ENCODE assay signal across 19 cellular contexts in genomic region chr22:24467340-24467739, GRCh38. TPM values are rescaled to one million over a fixed set of nuclear protein-coding genes. Genes with fewer than 3 reads are reported as not detected.
A peak's percentile ranks its signal among the peaks of the same experiment; 100 is the strongest.
DNase-seq lines count a peak whose midpoint lies in the region; ATAC-seq, FAIRE-seq and TF ChIP-seq lines count a peak whose summit lies in the region.
"Had no signal": no experiment of that assay in that cellular context is flagged by ENCODE, and none has a peak within 500 bp of the region (broad histone marks: within the 10 kb centered on the region; RNA-seq: fewer than 3 reads in every experiment).

No MANE protein-coding gene starts in this region.

- no peak overlapping the region for H2AFZ ChIP-seq in astrocyte (ENCODE audit: low read depth, low read length)

- H3K9me3 Mint-ChIP-seq in astrocyte (ENCODE audit: unreplicated experiment) = no peaks in the 10 kb centered on the region
- H3K9me3 Mint-ChIP-seq in memory B cell = peaks cover 1% of the 10 kb centered on the region
- H3K9me3 Mint-ChIP-seq in type B pancreatic cell = no peaks in the 10 kb centered on the region
- no peaks in the 10 kb centered on the region for H3K9me3 Mint-ChIP-seq in activated CD4-positive, alpha-beta memory T cell treated with anti-CD3 and anti-CD28 coated beads, Interleukin-2, amount 10 ng/mL, durations not matched to agents 7 days and 5 days
- H3K9me3 Mint-ChIP-seq: CD8-positive, alpha-beta memory T cell had no signal

- no peaks in the 10 kb centered on the region for H4K20me1 ChIP-seq in astrocyte (ENCODE audit: insufficient read depth, low read length)

- CTCF ChIA-PET in activated CD4-positive, alpha-beta memory T cell treated with anti-CD3 and anti-CD28 coated beads, Interleukin-2, amount 10 ng/mL, durations not matched to agents 7 days and 5 days (lab: Charles Lee) = no interaction called here

- FAIRE-seq in astrocyte (lab: Jason Lieb, UNC) = no peak

- H3K4me3 Mint-ChIP-seq in astrocyte (ENCODE audit: unreplicated experiment) (no peak overlapping the region), memory B cell (no peak overlapping the region), type B pancreatic cell (no peak overlapping the region)
- no peak overlapping the region for H3K4me3 Mint-ChIP-seq in activated CD4-positive, alpha-beta memory T cell treated with anti-CD3 and anti-CD28 coated beads, Interleukin-2, amount 10 ng/mL, durations not matched to agents 7 days and 5 days
- H3K4me3 Mint-ChIP-seq: activated CD4-positive, alpha-beta T cell treated with anti-CD3 and anti-CD28 coated beads for 36 hours; CD8-positive, alpha-beta memory T cell had no signal

- peak overlapping the region; percentile 76 for H3K4me2 ChIP-seq in astrocyte (ENCODE audit: low read length)

- H3K4me1 Mint-ChIP-seq in astrocyte (ENCODE audit: low read depth, unreplicated experiment) = peaks cover 26% of the 10 kb centered on the region
- H3K4me1 Mint-ChIP-seq in memory B cell = peaks cover 19% of the 10 kb centered on the region
- H3K4me1 Mint-ChIP-seq in type B pancreatic cell (ENCODE audit: unreplicated experiment) = peaks cover 22% of the 10 kb centered on the region
- H3K4me1 Mint-ChIP-seq in activated CD4-positive, alpha-beta memory T cell treated with anti-CD3 and anti-CD28 coated beads, Interleukin-2, amount 10 ng/mL, durations not matched to agents 7 days and 5 days = peaks cover 2% of the 10 kb centered on the region
- H3K4me1 Mint-ChIP-seq: CD8-positive, alpha-beta memory T cell had no signal

- H3K9ac ChIP-seq in astrocyte (ENCODE audit: low read length) = peak overlapping the region; percentile 60

- H3K27ac Mint-ChIP-seq in astrocyte (ENCODE audit: unreplicated experiment) (no peak overlapping the region), memory B cell (peak overlapping the region; percentile 58), type B pancreatic cell (peak overlapping the region; percentile 44)
- H3K27ac Mint-ChIP-seq in activated CD4-positive, alpha-beta memory T cell treated with anti-CD3 and anti-CD28 coated beads, Interleukin-2, amount 10 ng/mL, durations not matched to agents 7 days and 5 days = no peak overlapping the region
- H3K27ac Mint-ChIP-seq: activated CD4-positive, alpha-beta T cell treated with anti-CD3 and anti-CD28 coated beads for 36 hours; CD8-positive, alpha-beta memory T cell had no signal

- intact Hi-C loops in heart right ventricle (cut with DNase I) = loop anchor here in 1 of 10 donors (5.0 kb wide), 1 partner anchor 35 kb away; no protein-coding TSS in a partner anchor
- intact Hi-C loops in left ventricle myocardium superior (cut with micrococcal nuclease) = no loop called here
- intact Hi-C loops in stomach (cut with DNase I; ENCODE audit: low total_unique reads) = no loop called here

- H3K27me3 Mint-ChIP-seq in astrocyte (ENCODE audit: low read depth, unreplicated experiment) (no peaks in the 10 kb centered on the region), memory B cell (no peaks in the 10 kb centered on the region), type B pancreatic cell (no peaks in the 10 kb centered on the region)
- H3K27me3 Mint-ChIP-seq in activated CD4-positive, alpha-beta memory T cell treated with anti-CD3 and anti-CD28 coated beads, Interleukin-2, amount 10 ng/mL, durations not matched to agents 7 days and 5 days = no peaks in the 10 kb centered on the region
- H3K27me3 Mint-ChIP-seq: activated CD4-positive, alpha-beta T cell treated with anti-CD3 and anti-CD28 coated beads for 36 hours; CD8-positive, alpha-beta memory T cell; naive B cell had no signal

- H3K36me3 ChIP-seq in heart right ventricle (no peaks in the 10 kb centered on the region), astrocyte (ENCODE audit: insufficient read depth, low read length) (no peaks in the 10 kb centered on the region), stomach (no peaks in the 10 kb centered on the region)
- H3K36me3 ChIP-seq: prostate gland had no signal

- 67 to 73% methylated on average over 2 of the region's 2 CpGs for WGBS in heart right ventricle, 2 donors
- 68 to 81% (median 77%) methylated on average over 2 of the region's 2 CpGs for WGBS in stomach, 5 donors

- TF ChIP-seq CTCF in heart right ventricle (IDR thresholded peaks at IDR 0.05) = no peak
- no peak for TF ChIP-seq CTCF in astrocyte (IDR thresholded peaks at IDR 0.05; ENCODE audit: insufficient read depth, low read depth, low read length)
- TF ChIP-seq CTCF in type B pancreatic cell (conservative IDR thresholded peaks at IDR 0.05) = no peak
- no peak for TF ChIP-seq CTCF in stomach (IDR thresholded peaks at IDR 0.05)

- H3K4me1 ChIP-seq in heart right ventricle (peaks cover 7 to 76% (median 48%) of the 10 kb centered on the region in 9 donors), astrocyte (ENCODE audit: insufficient read depth, low read length) (peaks cover 42% of the 10 kb centered on the region), stomach (peaks cover 0 to 22% (median 12%) of the 10 kb centered on the region in 4 donors)
- H3K4me1 ChIP-seq: prostate gland had no signal

- no peak for ATAC-seq in heart right ventricle
- ATAC-seq in left ventricle myocardium superior = no peak
- no peak for ATAC-seq in memory B cell (ENCODE audit: low read depth)
- ATAC-seq: activated CD4-positive, alpha-beta T cell treated with anti-CD3 and anti-CD28 coated beads for 36 hours; left colon; stimulated activated naive CD8-positive, alpha-beta T cell treated with anti-CD3 and anti-CD28 coated beads, Interleukin-15, Interleukin-2, amounts not matched to agents 100 U/mL and 50 U/mL, for 24 hours had no signal

- H3K79me2 ChIP-seq in astrocyte (ENCODE audit: insufficient read depth, low read length) = no peaks in the 10 kb centered on the region

- H3K27me3 ChIP-seq in heart right ventricle = no peaks in the 10 kb centered on the region
- H3K27me3 ChIP-seq in astrocyte (ENCODE audit: insufficient read depth, low read length) = no peaks in the 10 kb centered on the region
- no peaks in the 10 kb centered on the region for H3K27me3 ChIP-seq in stomach

- no peak for TF ChIP-seq POLR2A in stomach (IDR thresholded peaks at IDR 0.05)

- peak overlapping the region in 1 of 10 donors; percentile 7 for H3K4me3 ChIP-seq in heart right ventricle
- no peak overlapping the region for H3K4me3 ChIP-seq in astrocyte (ENCODE audit: insufficient read depth, low read depth, low read length)
- H3K4me3 ChIP-seq in stomach = no peak overlapping the region
- H3K4me3 ChIP-seq: prostate gland had no signal

- no peaks in the 10 kb centered on the region for H3K9me3 ChIP-seq in heart right ventricle
- no peaks in the 10 kb centered on the region for H3K9me3 ChIP-seq in astrocyte (ENCODE audit: insufficient read depth, low read depth, low read length)
- no peaks in the 10 kb centered on the region for H3K9me3 ChIP-seq in stomach
- H3K9me3 ChIP-seq: prostate gland had no signal

- H3K27ac ChIP-seq in heart right ventricle (peak overlapping the region in 8 of 10 donors; percentile 0 to 65 (median 52)), astrocyte (ENCODE audit: low read depth, low read length) (peak overlapping the region; percentile 85), stomach (peak overlapping the region in 1 of 5 donors; percentile 9)

- POLR2A ChIA-PET in activated CD4-positive, alpha-beta memory T cell treated with anti-CD3 and anti-CD28 coated beads, Interleukin-2, amount 10 ng/mL, durations not matched to agents 7 days and 5 days (lab: Charles Lee) = no interaction called here

- DNase-seq in heart right ventricle = no peak
- no peak for DNase-seq in left ventricle myocardium superior
- DNase-seq in astrocyte (ENCODE audit: low read depth) = no peak
- DNase-seq in memory B cell (ENCODE audit: low spot score in 2 of 2) = no peak
- DNase-seq in type B pancreatic cell (ENCODE audit: extremely low spot score, unreplicated experiment) = no peak
- no peak for DNase-seq in activated CD4-positive, alpha-beta memory T cell treated with anti-CD3 and anti-CD28 coated beads, Interleukin-2, amount 10 ng/mL, durations not matched to agents 7 days and 5 days
- no peak for DNase-seq in NCI-H526 treated with DMSO at 0.1 percent for 48 hours (lab: John Stamatoyannopoulos, UW)
- DNase-seq in stomach = no peak
- DNase-seq: activated CD4-positive, alpha-beta T cell treated with anti-CD3 and anti-CD28 coated beads for 36 hours; activated gamma-delta T cell treated with Interleukin-2 at 50 U/mL for 16 hours; CD8-positive, alpha-beta memory T cell; left colon; naive B cell; NCI-H1436 treated with DMSO at 0.1 percent for 48 hours; NCI-H2227 treated with DMSO at 0.1 percent for 48 hours; SHP77 treated with DMSO at 0.1 percent for 48 hours; stimulated activated naive CD8-positive, alpha-beta T cell treated with anti-CD3 and anti-CD28 coated beads, Interleukin-15, Interleukin-2, amounts not matched to agents 100 U/mL and 50 U/mL, for 24 hours had no signal

- H3K36me3 Mint-ChIP-seq in astrocyte (ENCODE audit: low read depth, unreplicated experiment) = no peaks in the 10 kb centered on the region
- peaks cover 3% of the 10 kb centered on the region for H3K36me3 Mint-ChIP-seq in memory B cell
- H3K36me3 Mint-ChIP-seq in type B pancreatic cell = no peaks in the 10 kb centered on the region
- no peaks in the 10 kb centered on the region for H3K36me3 Mint-ChIP-seq in activated CD4-positive, alpha-beta memory T cell treated with anti-CD3 and anti-CD28 coated beads, Interleukin-2, amount 10 ng/mL, durations not matched to agents 7 days and 5 days (ENCODE audit: low read depth)

- TF ChIP-seq EP300 in stomach (IDR thresholded peaks at IDR 0.05) = no peak

RNA-seq across cellular contexts. Expression of gene UPB1, which starts 27.8 kb away (rescaled TPM):
- total RNA-seq in heart right ventricle (1 to 10 TPM in 6 of 10 donors, under 1 TPM in 4; 0.45 to 2.7 (median 1.0) TPM), left ventricle myocardium superior (0.97 TPM), astrocyte (0.30 TPM in 1 of 2 replicates, not detected in the other), type B pancreatic cell (ENCODE audit: low replicate concordance) (0.24 and 1.1 TPM in 2 replicates), stomach (under 1 TPM in 1 of 5 donors, not detected in 4; 0.73 TPM)
- polyA plus RNA-seq in heart right ventricle (1 to 10 TPM in 1 of 2 donors, under 1 TPM in 1; 0.32 to 3.7 TPM), stomach (under 1 TPM in 1 of 3 donors, not detected in 2; 0.35 TPM)
- total RNA-seq in activated CD4-positive, alpha-beta memory T cell treated with anti-CD3 and anti-CD28 coated beads, Interleukin-2, amount 10 ng/mL, durations not matched to agents 7 days and 5 days = under 1 TPM; 0.30 to 0.33 TPM
- total RNA-seq: CD8-positive, alpha-beta memory T cell; dermis microvascular lymphatic vessel endothelial cell had no signal

RNA-seq across cellular contexts. Expression of gene ADORA2A, which starts 39.9 kb away (rescaled TPM):
- total RNA-seq in heart right ventricle (1 to 10 TPM; 1.5 to 9.7 (median 3.8) TPM), left ventricle myocardium superior (4.1 TPM), astrocyte (2.2 and 3.9 TPM in 2 replicates), type B pancreatic cell (ENCODE audit: low replicate concordance) (7.2 and 19.2 TPM in 2 replicates), stomach (1 to 10 TPM in 3 of 5 donors, under 1 TPM in 1, not detected in 1; 0.58 to 7.1 (median 3.1) TPM)
- polyA plus RNA-seq in heart right ventricle (1 to 10 TPM; 4.9 to 6.1 TPM), stomach (1 to 10 TPM; 1.4 to 2.9 (median 1.6) TPM)
- total RNA-seq in activated CD4-positive, alpha-beta memory T cell treated with anti-CD3 and anti-CD28 coated beads, Interleukin-2, amount 10 ng/mL, durations not matched to agents 7 days and 5 days = 10 to 100 TPM; 19.7 to 19.8 TPM

Comparison
In these comparisons a context has a peak if more than half of its experiments do, and no peak if none do; other contexts are left out.
1. H3K27ac Mint-ChIP-seq: peak in memory B cell (single experiment) and type B pancreatic cell (single experiment); none in astrocyte (single experiment) and activated CD4-positive, alpha-beta memory T cell treated with anti-CD3 and anti-CD28 coated beads, Interleukin-2, amount 10 ng/mL, durations not matched to agents 7 days and 5 days (single experiment).